ENCODE assay signal across 29 cellular contexts in the genomic region with DNA sequence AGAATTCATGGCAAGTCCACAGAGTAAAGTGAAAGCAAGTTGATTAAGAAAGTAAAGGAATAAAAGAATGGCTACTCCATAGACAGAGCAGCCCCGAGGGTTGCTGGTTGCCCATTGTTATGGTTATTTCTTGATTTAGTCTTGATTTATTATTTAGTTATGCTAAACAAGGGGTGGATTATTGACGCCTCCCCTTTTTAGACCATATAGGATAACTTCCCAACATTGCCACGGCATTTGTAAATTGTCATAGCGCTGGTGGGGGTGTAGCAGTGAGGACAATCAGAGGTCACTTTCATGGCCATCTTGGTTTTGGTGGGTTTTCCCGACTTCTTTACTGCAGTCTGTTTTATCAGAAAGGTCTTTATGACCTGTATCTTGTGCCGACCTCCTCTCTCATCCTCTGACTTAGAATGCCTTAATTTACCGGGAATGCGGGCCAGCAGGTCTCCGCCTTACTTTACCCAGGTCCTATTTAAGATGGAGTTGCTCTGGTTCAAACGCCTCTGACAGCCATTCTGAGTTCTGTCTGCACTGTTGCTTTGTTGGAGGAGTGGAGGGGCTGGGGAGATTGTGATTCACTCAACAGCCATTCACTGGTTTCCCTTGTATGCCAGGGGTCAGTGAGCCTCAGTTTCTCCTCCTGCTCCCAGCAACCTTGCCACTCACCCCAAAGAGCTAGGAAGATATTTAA. TPM values are rescaled to one million over a fixed set of nuclear protein-coding genes. Genes with fewer than 3 reads are reported as not detected.
DNase-seq lines count a peak whose midpoint lies in the region; ATAC-seq, FAIRE-seq and TF ChIP-seq lines count a peak whose summit lies in the region.
"Had no signal": no experiment of that assay in that cellular context is flagged by ENCODE, and none has a peak within 500 bp of the region (broad histone marks: within the 10 kb centered on the region; RNA-seq: fewer than 3 reads in every experiment).

No MANE protein-coding gene starts in this region.

- TF ChIP-seq POLR2A in HepG2 (IDR thresholded peaks at IDR 0.05; ENCODE audit: insufficient read depth in 1 of 2, low read depth in 2 of 2, low read length in 2 of 2) (no peak), right lobe of liver (IDR thresholded peaks at IDR 0.05) (no peak)

- no peak overlapping the region for H3K27ac ChIP-seq in HepG2 (ENCODE audit: extremely low read length, insufficient read depth, low read length)
- H3K27ac ChIP-seq in right lobe of liver: no peak overlapping the region
- peak overlapping the region; percentile 8; the same call in 1 of the 2 replicates for H3K27ac ChIP-seq in SU-DHL-6 (ENCODE audit: low read depth, low read length)
- no peak overlapping the region for H3K27ac ChIP-seq in lower lobe of right lung
- H3K27ac ChIP-seq: adrenal gland, body of pancreas, testis, uterus, VCaP had no signal

- H3K4me3 ChIP-seq in HepG2 (replicated peaks in 1 of 3; ENCODE audit: insufficient read depth in 1 of 3, low read depth in 2 of 3, low read length in 3 of 3) (no peak overlapping the region), right lobe of liver (no peak overlapping the region), SU-DHL-6 (ENCODE audit: insufficient read depth, low read length, poor library complexity, severe bottlenecking) (no peak overlapping the region), lower lobe of right lung (no peak overlapping the region)
- H3K4me3 ChIP-seq: adrenal gland, body of pancreas, mucosa of descending colon, testis, uterus had no signal

- H2AFZ ChIP-seq in HepG2 (ENCODE audit: low read length): no peak overlapping the region
- H2AFZ ChIP-seq in SU-DHL-6 (ENCODE audit: low read depth, low read length, severe bottlenecking): peak overlapping the region; percentile 7

- H3K9me3 ChIP-seq in HepG2 (ENCODE audit: low read length): peaks cover 11% of the 10 kb centered on the region
- no peaks in the 10 kb centered on the region for H3K9me3 ChIP-seq in right lobe of liver
- H3K9me3 ChIP-seq in SU-DHL-6 (ENCODE audit: insufficient read depth, low read length): no peaks in the 10 kb centered on the region; the same call in 1 of the 2 replicates
- peaks cover 3% of the 10 kb centered on the region for H3K9me3 ChIP-seq in lower lobe of right lung
- H3K9me3 ChIP-seq: adrenal gland, testis, uterus had no signal

- TF ChIP-seq CTCF in HepG2 (CRISPR knock-in tag; IDR thresholded peaks at IDR 0.05): no peak
- TF ChIP-seq CTCF in right lobe of liver (IDR thresholded peaks at IDR 0.05): no peak
- no peak for TF ChIP-seq CTCF in SU-DHL-6 (IDR thresholded peaks at IDR 0.05; ENCODE audit: insufficient read depth, low read length, poor library complexity, severe bottlenecking)
- no peak for TF ChIP-seq CTCF in lower lobe of right lung (IDR thresholded peaks at IDR 0.05)

- H3K27me3 ChIP-seq in HepG2 (ENCODE audit: control insufficient read depth in 1 of 2, insufficient read depth in 2 of 2, low read length in 2 of 2): peaks cover 0 to 9% of the 10 kb centered on the region in 2 experiments; a peak in 3 of 5 replicates
- H3K27me3 ChIP-seq in right lobe of liver: no peaks in the 10 kb centered on the region
- H3K27me3 ChIP-seq in SU-DHL-6 (ENCODE audit: low read length): no peaks in the 10 kb centered on the region
- H3K27me3 ChIP-seq in lower lobe of right lung (ENCODE audit: low read depth): no peaks in the 10 kb centered on the region
- H3K27me3 ChIP-seq: adrenal gland, body of pancreas, testis, uterus had no signal

- H3K79me2 ChIP-seq in HepG2 (ENCODE audit: insufficient read depth, low read length): no peaks in the 10 kb centered on the region
- no peaks in the 10 kb centered on the region for H3K79me2 ChIP-seq in SU-DHL-6 (ENCODE audit: insufficient read depth, low read length)

- intact Hi-C loops in HepG2 (cut with micrococcal nuclease; ENCODE audit: unreplicated experiment): no loop called here
- intact Hi-C loops in right lobe of liver (cut with DNase I): no loop called here
- intact Hi-C loops in lower lobe of right lung (cut with DNase I): no loop called here

- H3K4me1 ChIP-seq in HepG2 (ENCODE audit: insufficient read depth, low read length) (peaks cover 19% of the 10 kb centered on the region), right lobe of liver (no peaks in the 10 kb centered on the region), lower lobe of right lung (peaks cover 6% of the 10 kb centered on the region)
- H3K4me1 ChIP-seq: adrenal gland, uterus had no signal

- 0 out of 2 replicates have a peak, but pooled peaks cover 3% of the 10 kb centered on the region for H3F3A ChIP-seq in SU-DHL-6 (ENCODE audit: insufficient read depth)

- H3K9ac ChIP-seq in HepG2 (ENCODE audit: insufficient read depth, low read depth, low read length) (no peak overlapping the region), SU-DHL-6 (ENCODE audit: low read length) (no peak overlapping the region)

- no TSS peak for BruUV-seq in HepG2 (replicated peaks; lab: Mats Ljungman, UMichigan)

- DNase-seq in HepG2 (ENCODE audit: low spot score): no peak
- DNase-seq in right lobe of liver: no peak
- peak; percentile 6 for DNase-seq in lower lobe of right lung
- DNase-seq in MV-4-11 (lab: John Stamatoyannopoulos, UW): no peak
- DNase-seq: activated CD4-positive, alpha-beta T cell treated with anti-CD3 and anti-CD28 coated beads, Interleukin-2, amount 50 U/mL, for 1 hour; activated naive CD4-positive, alpha-beta T cell; activated T-cell treated with anti-CD3 and anti-CD28 coated beads, Interleukin-2, amount 50 U/mL, for 48 hours; adrenal gland; body of pancreas; CD4-positive, alpha-beta memory T cell; DMS153; mucosa of descending colon; NCI-H187; SHP77 treated with DMSO at 0.1 percent for 48 hours; stimulated activated naive CD4-positive, alpha-beta T cell treated with Interleukin-2 at 50 U/mL for 16 hours; SW 1271; T-helper 9 cell; uterus had no signal

- TF ChIP-seq EP300 in HepG2 (IDR thresholded peaks at IDR 0.05; ENCODE audit: low read depth in 2 of 2, low read length in 2 of 2) (no peak), HepG2 (CRISPR knock-in tag; IDR thresholded peaks at IDR 0.05; ENCODE audit: borderline replicate concordance) (no peak)

- no peaks in the 10 kb centered on the region for H3K9me2 ChIP-seq in SU-DHL-6 (replicated peaks; ENCODE audit: insufficient read depth, low read length)

- WGBS in HepG2 (ENCODE audit: low lambda C conversion rate): 41% methylated on average over 10 of the region's 10 CpGs
- 82% methylated on average over 9 of the region's 10 CpGs for WGBS in right lobe of liver (ENCODE audit: insufficient coverage, low coverage, low lambda C conversion rate, missing lambda C conversion rate)

- POLR2A ChIA-PET in HepG2 (lab: Yijun Ruan, JAX): interaction anchor here (1.0 kb wide), 1 partner anchor 12 kb away, joined by 3 read pairs; no protein-coding TSS in a partner anchor

- H4K20me1 ChIP-seq in HepG2 (ENCODE audit: insufficient read depth, low read length) (no peaks in the 10 kb centered on the region), SU-DHL-6 (ENCODE audit: low read depth, low read length) (no peaks in the 10 kb centered on the region)

- in situ Hi-C loops in HepG2 (cut with HindIII; ENCODE audit: extremely low pct_ligation_motif_present, low pct_unique_long_range_greater_than_20kb): loop anchor here (5.0 kb wide), 1 partner anchor 68 kb away; a partner anchor contains a TSS

- H3K4me2 ChIP-seq in HepG2 (ENCODE audit: low read depth, low read length): peak overlapping the region; percentile 62; the same call in 1 of the 2 replicates
- peak overlapping the region; percentile 1 for H3K4me2 ChIP-seq in SU-DHL-6 (ENCODE audit: low read depth, low read length, poor library complexity, severe bottlenecking)

- no peak for FAIRE-seq in HepG2 (lab: Jason Lieb, UNC)
- FAIRE-seq: endothelial cell of umbilical vein, HTR-8/SVneo had no signal

- CTCF ChIA-PET in HepG2 (lab: Yijun Ruan, JAX; ENCODE audit: low intra/inter-chr PET ratio, low total read pairs): no interaction called here

- no peak for TF ChIP-seq RAD21 in HepG2 (CRISPR knock-in tag; IDR thresholded peaks at IDR 0.05)

- H3K36me3 ChIP-seq in HepG2 (replicated peaks in 1 of 2; ENCODE audit: control insufficient read depth in 1 of 2, insufficient read depth in 2 of 2, low read length in 2 of 2): no peaks in the 10 kb centered on the region
- no peaks in the 10 kb centered on the region for H3K36me3 ChIP-seq in right lobe of liver
- H3K36me3 ChIP-seq in SU-DHL-6 (ENCODE audit: low read length): no peaks in the 10 kb centered on the region
- no peaks in the 10 kb centered on the region for H3K36me3 ChIP-seq in lower lobe of right lung
- H3K36me3 ChIP-seq: adrenal gland, uterus had no signal

- no peak for ATAC-seq in HepG2
- no peak for ATAC-seq in right lobe of liver
- ATAC-seq in lower lobe of right lung: no peak
- ATAC-seq in HG02840 (IDR thresholded peaks at IDR 0.05; ENCODE audit: low FRiP score, unreplicated experiment): no peak
- ATAC-seq in HG03097 (IDR thresholded peaks at IDR 0.05; ENCODE audit: low FRiP score, unreplicated experiment): no peak
- no peak for ATAC-seq in GM21529 (IDR thresholded peaks at IDR 0.05; ENCODE audit: unreplicated experiment)
- ATAC-seq: body of pancreas, mucosa of descending colon, Panc1 had no signal

RNA-seq across cellular contexts. Expression of a gene that starts 27.6 kb away (rescaled TPM):
- total RNA-seq in HepG2 (2016; rRNA removed; fragmentation: Illumina TruSeq; extraction: Trizol) (23.9 and 46.7 TPM in 2 replicates), right lobe of liver (100 to 1,000 TPM; 285 to 486 (median 374) TPM), lower lobe of right lung (28.1 TPM)
- total RNA-seq in HepG2 (2016; cell fraction: cytosol; rRNA removed; fragmentation: Illumina TruSeq; extraction: Trizol; ENCODE audit: low read depth): 42.7 and 50.6 TPM in 2 replicates
- 21.2 and 50.0 TPM in 2 replicates for total RNA-seq in HepG2 (2016; cell fraction: insoluble cytoplasmic fraction; rRNA removed; fragmentation: Illumina TruSeq; extraction: Trizol)
- total RNA-seq in HepG2 (2016; cell fraction: membrane; rRNA removed; fragmentation: Illumina TruSeq; extraction: Trizol): 54.3 and 66.8 TPM in 2 replicates
- total RNA-seq in HepG2 (2016; cell fraction: nucleus; rRNA removed; fragmentation: Illumina TruSeq; extraction: Trizol): 45.3 and 57.3 TPM in 2 replicates
- 261 and 364 TPM in 2 replicates for polyA plus RNA-seq in HepG2 (2011; rRNA removed)
- polyA plus RNA-seq in HepG2 (2011; cell fraction: cytosol; rRNA removed): 287 and 379 TPM in 2 replicates
- 902 and 1,132 TPM in 2 replicates for polyA plus RNA-seq in HepG2 (2011; cell fraction: nucleus; rRNA removed)
- polyA plus RNA-seq in HepG2 (2012): 157 and 225 TPM in 2 replicates
- polyA plus RNA-seq in HepG2 (2016; cell fraction: cytosol; fragmentation: Illumina TruSeq; extraction: Trizol; ENCODE audit: low read depth): 63.0 and 76.1 TPM in 2 replicates
- 32.2 and 40.3 TPM in 2 replicates for polyA plus RNA-seq in HepG2 (2016; cell fraction: insoluble cytoplasmic fraction; fragmentation: Illumina TruSeq; extraction: Trizol; ENCODE audit: low read depth)
- polyA plus RNA-seq in HepG2 (2016; cell fraction: membrane; fragmentation: Illumina TruSeq; extraction: Trizol; ENCODE audit: low read depth): 76.4 and 86.0 TPM in 2 replicates
- 121 and 129 TPM in 2 replicates for polyA plus RNA-seq in HepG2 (2016; cell fraction: nucleus; fragmentation: Illumina TruSeq; extraction: Trizol; ENCODE audit: insufficient read depth, low read depth)
- 189 TPM in 1 of 2 replicates, not detected in the other for polyA minus RNA-seq in HepG2 (2011; rRNA and poly(A)+ RNA removed; ENCODE audit: low replicate concordance)
- polyA minus RNA-seq in HepG2 (2011; cell fraction: cytosol; rRNA and poly(A)+ RNA removed): 86.7 and 119 TPM in 2 replicates
- 78.7 and 86.0 TPM in 2 replicates for polyA minus RNA-seq in HepG2 (2011; cell fraction: nucleus; rRNA and poly(A)+ RNA removed)
- total RNA-seq: A172, endothelial cell of umbilical vein, G401 had no signal

RNA-seq across cellular contexts. Expression of a gene that starts 38.8 kb away (rescaled TPM):
- total RNA-seq in HepG2 (2016; rRNA removed; fragmentation: Illumina TruSeq; extraction: Trizol) (1.5 and 2.7 TPM in 2 replicates), right lobe of liver (1 to 10 TPM; 2.6 to 4.9 (median 3.6) TPM), lower lobe of right lung (9.8 TPM)
- total RNA-seq in HepG2 (2016; cell fraction: cytosol; rRNA removed; fragmentation: Illumina TruSeq; extraction: Trizol; ENCODE audit: low read depth): 4.5 and 6.0 TPM in 2 replicates
- total RNA-seq in HepG2 (2016; cell fraction: insoluble cytoplasmic fraction; rRNA removed; fragmentation: Illumina TruSeq; extraction: Trizol): 1.1 and 2.5 TPM in 2 replicates
- total RNA-seq in HepG2 (2016; cell fraction: membrane; rRNA removed; fragmentation: Illumina TruSeq; extraction: Trizol): 6.4 and 8.1 TPM in 2 replicates
- 1.5 and 2.0 TPM in 2 replicates for total RNA-seq in HepG2 (2016; cell fraction: nucleus; rRNA removed; fragmentation: Illumina TruSeq; extraction: Trizol)
- 20.1 and 24.5 TPM in 2 replicates for polyA plus RNA-seq in HepG2 (2011; rRNA removed)
- 14.0 and 14.1 TPM in 2 replicates for polyA plus RNA-seq in HepG2 (2011; cell fraction: cytosol; rRNA removed)
- 42.7 and 48.8 TPM in 2 replicates for polyA plus RNA-seq in HepG2 (2011; cell fraction: nucleus; rRNA removed)
- polyA plus RNA-seq in HepG2 (2012): 5.5 and 5.6 TPM in 2 replicates
- polyA plus RNA-seq in HepG2 (2016; cell fraction: cytosol; fragmentation: Illumina TruSeq; extraction: Trizol; ENCODE audit: low read depth): 8.2 and 8.5 TPM in 2 replicates
- 1.9 and 2.0 TPM in 2 replicates for polyA plus RNA-seq in HepG2 (2016; cell fraction: insoluble cytoplasmic fraction; fragmentation: Illumina TruSeq; extraction: Trizol; ENCODE audit: low read depth)
- polyA plus RNA-seq in HepG2 (2016; cell fraction: membrane; fragmentation: Illumina TruSeq; extraction: Trizol; ENCODE audit: low read depth): 8.0 and 8.2 TPM in 2 replicates
- 6.6 and 6.8 TPM in 2 replicates for polyA plus RNA-seq in HepG2 (2016; cell fraction: nucleus; fragmentation: Illumina TruSeq; extraction: Trizol; ENCODE audit: insufficient read depth, low read depth)
- polyA minus RNA-seq in HepG2 (2011; rRNA and poly(A)+ RNA removed; ENCODE audit: low replicate concordance): 0.89 and 10.7 TPM in 2 replicates
- 4.2 TPM in 2 replicates for polyA minus RNA-seq in HepG2 (2011; cell fraction: cytosol; rRNA and poly(A)+ RNA removed)
- polyA minus RNA-seq in HepG2 (2011; cell fraction: nucleus; rRNA and poly(A)+ RNA removed): 10.8 and 11.2 TPM in 2 replicates

RNA-seq across cellular contexts. Expression of a gene that starts 46.5 kb away (rescaled TPM):
- not detected in 2 replicates for total RNA-seq in HepG2 (2016; rRNA removed; fragmentation: Illumina TruSeq; extraction: Trizol)
- not detected in 2 replicates for total RNA-seq in HepG2 (2016; cell fraction: cytosol; rRNA removed; fragmentation: Illumina TruSeq; extraction: Trizol; ENCODE audit: low read depth)
- total RNA-seq in HepG2 (2016; cell fraction: insoluble cytoplasmic fraction; rRNA removed; fragmentation: Illumina TruSeq; extraction: Trizol): not detected in 2 replicates
- not detected in 2 replicates for total RNA-seq in HepG2 (2016; cell fraction: membrane; rRNA removed; fragmentation: Illumina TruSeq; extraction: Trizol)
- not detected in 2 replicates for total RNA-seq in HepG2 (2016; cell fraction: nucleus; rRNA removed; fragmentation: Illumina TruSeq; extraction: Trizol)
- 4.9 and 5.5 TPM in 2 replicates for polyA plus RNA-seq in HepG2 (2011; rRNA removed)
- polyA plus RNA-seq in HepG2 (2011; cell fraction: cytosol; rRNA removed): 2.7 and 4.0 TPM in 2 replicates
- polyA plus RNA-seq in HepG2 (2011; cell fraction: nucleus; rRNA removed): 3.8 and 4.8 TPM in 2 replicates
- polyA plus RNA-seq in HepG2 (2012): 3.1 and 5.9 TPM in 2 replicates
- not detected in 2 replicates for polyA plus RNA-seq in HepG2 (2016; cell fraction: cytosol; fragmentation: Illumina TruSeq; extraction: Trizol; ENCODE audit: low read depth)
- polyA plus RNA-seq in HepG2 (2016; cell fraction: insoluble cytoplasmic fraction; fragmentation: Illumina TruSeq; extraction: Trizol; ENCODE audit: low read depth): not detected in 2 replicates
- polyA plus RNA-seq in HepG2 (2016; cell fraction: membrane; fragmentation: Illumina TruSeq; extraction: Trizol; ENCODE audit: low read depth): not detected in 2 replicates
- polyA plus RNA-seq in HepG2 (2016; cell fraction: nucleus; fragmentation: Illumina TruSeq; extraction: Trizol; ENCODE audit: insufficient read depth, low read depth): not detected in 2 replicates
- polyA minus RNA-seq in HepG2 (2011; rRNA and poly(A)+ RNA removed; ENCODE audit: low replicate concordance): 1.1 and 15.3 TPM in 2 replicates
- 0.99 TPM in 1 of 2 replicates, not detected in the other for polyA minus RNA-seq in HepG2 (2011; cell fraction: cytosol; rRNA and poly(A)+ RNA removed)
- 2.6 TPM in 1 of 2 replicates, not detected in the other for polyA minus RNA-seq in HepG2 (2011; cell fraction: nucleus; rRNA and poly(A)+ RNA removed)
- total RNA-seq in right lobe of liver: 1 to 10 TPM in 1 of 6 experiments, not detected in 5; 1.0 TPM
- total RNA-seq in lower lobe of right lung: 135 TPM
- total RNA-seq: CD4-positive, alpha-beta memory T cell; endothelial cell of umbilical vein; G401 had no signal
- polyA plus RNA-seq: CD4-positive, alpha-beta memory T cell; endothelial cell of umbilical vein had no signal

Comparison
In these comparisons a context has a peak if more than half of its experiments do, and no peak if none do; other contexts are left out.
1. RNA of a gene that starts 46.5 kb away (total RNA-seq): 135 TPM in lower lobe of right lung (single experiment); 1.0 TPM in right lobe of liver and not detected in HepG2; every median in the first group is over 10 times any median in the second.